25 cellular contexts compared by ENCODE assay signal in the genomic region with DNA sequence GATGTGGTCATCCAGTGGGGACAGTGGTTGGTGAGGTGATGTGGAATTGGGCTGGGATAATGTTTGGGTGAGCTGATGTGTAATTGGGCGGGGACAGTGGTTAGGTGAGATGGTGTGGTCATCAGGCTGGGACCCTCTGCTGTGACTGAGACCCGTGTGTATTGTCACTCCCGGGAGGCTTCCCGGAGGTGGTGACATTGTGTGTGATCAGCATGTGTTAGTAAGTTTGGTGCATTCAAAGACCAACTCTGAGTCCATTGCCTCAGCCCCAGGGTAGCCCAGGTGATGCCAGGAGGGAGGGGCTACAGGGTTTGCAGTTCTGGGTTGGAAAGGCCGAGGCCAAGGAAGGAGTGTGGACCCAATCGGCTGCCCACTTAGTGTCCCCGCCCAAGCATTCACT.
"Had no signal": no experiment of that assay in that cellular context is flagged by ENCODE, and none has a peak within 500 bp of the region (broad histone marks: within the 10 kb centered on the region; RNA-seq: fewer than 3 reads in every experiment).

No MANE protein-coding gene starts in this region.

- H3K27me3 ChIP-seq: adrenal gland had no signal

- ATAC-seq: activated naive CD4-positive, alpha-beta T cell treated with anti-CD3 and anti-CD28 coated beads, Interleukin-2, amount 50 U/mL, for 72 hours; activated T-cell treated with anti-CD3 and anti-CD28 coated beads, Interleukin-2, amount 50 U/mL, for 4 hours; Panc1 had no signal

- H3K9me3 ChIP-seq: adrenal gland had no signal

- H3K27ac ChIP-seq: adrenal gland, SK-N-MC had no signal

- DNase-seq: activated CD4-positive, alpha-beta memory T cell treated with anti-CD3 and anti-CD28 coated beads for 36 hours; activated CD4-positive, alpha-beta T cell treated with anti-CD3 and anti-CD28 coated beads for 4 hours; activated CD4-positive, alpha-beta T cell treated with anti-CD3 and anti-CD28 coated beads, Interleukin-2, amount 50 U/mL, for 1 hour; activated CD4-positive, CD25-positive, alpha-beta regulatory T cell treated with anti-CD3 and anti-CD28 coated beads, Interleukin-2, amount 50 U/mL, for 72 hours; activated CD8-positive, alpha-beta memory T cell treated with anti-CD3 and anti-CD28 coated beads, Interleukin-2, amount 50 U/mL, for 4 hours; activated gamma-delta T cell treated with Interleukin-2 at 50 U/mL for 16 hours; activated naive CD4-positive, alpha-beta T cell treated with anti-CD3 and anti-CD28 coated beads for 36 hours; activated T-cell treated with anti-CD3 and anti-CD28 coated beads for 4 hours; activated T-cell treated with anti-CD3 and anti-CD28 coated beads, Interleukin-2, amount 50 U/mL, for 4 hours; adrenal gland; caudate nucleus; cerebellar nuclear complex; Karpas-422; KBM-7; NCI-H1105; NCI-H1436; NCI-H1694; NCI-H1930; NCI-H2081 treated with DMSO at 0.1 percent for 48 hours; NCI-H226; NCI-H524 treated with DMSO at 0.1 percent for 48 hours had no signal

- H3K4me3 ChIP-seq: adrenal gland, SK-N-MC had no signal

- H3K4me1 ChIP-seq: adrenal gland had no signal

- H3K36me3 ChIP-seq: adrenal gland had no signal

- FAIRE-seq: TTC549 had no signal
